In genomic region chr3:69020424-69020823, GRCh38 we compare ENCODE assay signal across 1 cellular context.
TF ChIP-seq lines count a peak whose summit lies in the region.

No MANE protein-coding gene starts in this region.

TF ChIP-seq in K562, 482 proteins besides CTCF, POLR2A, EP300 and RAD21:
- TF ChIP-seq FOXA3 (CRISPR knock-in tag; conservative IDR thresholded peaks at IDR 0.05 in 1 of 2, IDR thresholded peaks at IDR 0.05 in 1 of 2) (no peak), UBTF (IDR thresholded peaks at IDR 0.05; ENCODE audit: borderline replicate concordance in 1 of 2, low read depth in 2 of 2, low read length in 2 of 2) (no peak), ZEB2 (IDR thresholded peaks at IDR 0.05) (no peak), ELF2 (CRISPR knock-in tag; IDR thresholded peaks at IDR 0.05) (no peak), ZNF175 (CRISPR knock-in tag; IDR thresholded peaks at IDR 0.05; ENCODE audit: low read depth) (no peak), HDAC6 (IDR thresholded peaks at IDR 0.05; ENCODE audit: low read depth, low read length) (no peak), BCLAF1 (IDR thresholded peaks at IDR 0.05; ENCODE audit: borderline replicate concordance in 1 of 2, control insufficient read depth in 1 of 2, low read depth in 2 of 2, low read length in 1 of 2) (no peak), TBL1XR1 (IDR thresholded peaks at IDR 0.05; ENCODE audit: low read length in 2 of 2) (no peak)
- TF ChIP-seq, protein P1, sequence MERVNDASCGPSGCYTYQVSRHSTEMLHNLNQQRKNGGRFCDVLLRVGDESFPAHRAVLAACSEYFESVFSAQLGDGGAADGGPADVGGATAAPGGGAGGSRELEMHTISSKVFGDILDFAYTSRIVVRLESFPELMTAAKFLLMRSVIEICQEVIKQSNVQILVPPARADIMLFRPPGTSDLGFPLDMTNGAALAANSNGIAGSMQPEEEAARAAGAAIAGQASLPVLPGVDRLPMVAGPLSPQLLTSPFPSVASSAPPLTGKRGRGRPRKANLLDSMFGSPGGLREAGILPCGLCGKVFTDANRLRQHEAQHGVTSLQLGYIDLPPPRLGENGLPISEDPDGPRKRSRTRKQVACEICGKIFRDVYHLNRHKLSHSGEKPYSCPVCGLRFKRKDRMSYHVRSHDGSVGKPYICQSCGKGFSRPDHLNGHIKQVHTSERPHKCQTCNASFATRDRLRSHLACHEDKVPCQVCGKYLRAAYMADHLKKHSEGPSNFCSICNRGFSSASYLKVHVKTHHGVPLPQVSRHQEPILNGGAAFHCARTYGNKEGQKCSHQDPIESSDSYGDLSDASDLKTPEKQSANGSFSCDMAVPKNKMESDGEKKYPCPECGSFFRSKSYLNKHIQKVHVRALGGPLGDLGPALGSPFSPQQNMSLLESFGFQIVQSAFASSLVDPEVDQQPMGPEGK (CRISPR knock-in tag; IDR thresholded peaks at IDR 0.05; ENCODE audit: borderline replicate concordance), result no peak
